30 cellular contexts compared by ENCODE assay signal in genomic region chr3:69869021-69869420, GRCh38.
"Had no signal": no experiment of that assay in that cellular context is flagged by ENCODE, and none has a peak within 500 bp of the region (broad histone marks: within the 10 kb centered on the region; RNA-seq: fewer than 3 reads in every experiment).

No MANE protein-coding gene starts in this region.

- ATAC-seq: activated CD4-positive, alpha-beta T cell treated with anti-CD3 and anti-CD28 coated beads for 36 hours; activated CD8-positive, alpha-beta memory T cell treated with anti-CD3 and anti-CD28 coated beads, Interleukin-2, amount 10 ng/mL, durations not matched to agents 7 days and 5 days; activated CD8-positive, alpha-beta T cell treated with anti-CD3 and anti-CD28 coated beads, Interleukin-2, amount 10 ng/mL, durations not matched to agents 7 days and 5 days; activated T-cell treated with anti-CD3 and anti-CD28 coated beads, Interleukin-2, amount 50 U/mL, for 72 hours; body of pancreas; sciatic nerve; stimulated activated memory B cell treated with anti-CD40 and anti-IgM and Interleukin-4, amounts not matched to agents 10 μg/mL and 1 μg/mL and 100 μg/mL, for 72 hours; stimulated activated naive CD8-positive, alpha-beta T cell treated with anti-CD3 and anti-CD28 coated beads, Interleukin-15, amount 100 ng/mL, for 72 hours had no signal

- DNase-seq: activated CD4-positive, alpha-beta T cell treated with anti-CD3 and anti-CD28 coated beads for 36 hours; activated CD4-positive, CD25-positive, alpha-beta regulatory T cell; activated CD8-positive, alpha-beta memory T cell treated with anti-CD3 and anti-CD28 coated beads, Interleukin-2, amount 10 ng/mL, durations not matched to agents 7 days and 5 days; activated CD8-positive, alpha-beta T cell treated with anti-CD3 and anti-CD28 coated beads, Interleukin-2, amount 10 ng/mL, durations not matched to agents 7 days and 5 days; activated effector memory CD4-positive, alpha-beta T cell treated with Interleukin-2 at 50 U/mL for 16 hours; activated naive CD4-positive, alpha-beta T cell treated with anti-CD3 and anti-CD28 coated beads for 36 hours; activated naive CD8-positive, alpha-beta T cell treated with anti-CD3 and anti-CD28 coated beads for 36 hours; activated T-cell treated with anti-CD3 and anti-CD28 coated beads, Interleukin-2, amount 50 U/mL, for 72 hours; adrenal gland; aorta; body of pancreas; dorsolateral prefrontal cortex; effector memory CD4-positive, alpha-beta T cell; left ventricle myocardium inferior; nephron progenitor cell; retina; small intestine; stimulated activated CD4-positive, alpha-beta T cell treated with anti-CD3 and anti-CD28 coated beads, Interleukin-1b, Interleukin-23, amount 100 ng/mL, for 48 hours; stimulated activated CD4-positive, alpha-beta T cell treated with anti-CD3 and anti-CD28 coated beads, Interleukin-4, amount 100 ng/mL, for 4 hours; stimulated activated CD8-positive, alpha-beta memory T cell treated with anti-CD3 and anti-CD28 coated beads, Interleukin-4, amount 100 ng/mL, for 48 hours; stimulated activated naive CD8-positive, alpha-beta T cell treated with anti-CD3 and anti-CD28 coated beads, Interleukin-15, amount 100 ng/mL, for 72 hours; thyroid gland; upper lobe of left lung had no signal

- H3K36me3 ChIP-seq: adrenal gland, left ventricle myocardium inferior, neutrophil, thyroid gland, upper lobe of left lung, vagina had no signal

- H3K27ac ChIP-seq: adrenal gland, body of pancreas, coronary artery, dorsolateral prefrontal cortex, foreskin keratinocyte, left ventricle myocardium inferior, neutrophil, upper lobe of left lung, vagina had no signal

- H3K4me1 ChIP-seq: upper lobe of left lung had no signal

- H3K9me3 ChIP-seq: adrenal gland, body of pancreas, left ventricle myocardium inferior, neutrophil, thyroid gland, upper lobe of left lung, vagina had no signal

- H3K4me3 ChIP-seq: adrenal gland, body of pancreas, coronary artery, dorsolateral prefrontal cortex, left ventricle myocardium inferior, lung, thyroid gland, upper lobe of left lung, vagina had no signal

- H3K27me3 ChIP-seq: adrenal gland, body of pancreas, foreskin keratinocyte, neutrophil, thyroid gland, upper lobe of left lung, vagina had no signal
